10 cellular contexts compared by ENCODE assay signal in the genomic region with DNA sequence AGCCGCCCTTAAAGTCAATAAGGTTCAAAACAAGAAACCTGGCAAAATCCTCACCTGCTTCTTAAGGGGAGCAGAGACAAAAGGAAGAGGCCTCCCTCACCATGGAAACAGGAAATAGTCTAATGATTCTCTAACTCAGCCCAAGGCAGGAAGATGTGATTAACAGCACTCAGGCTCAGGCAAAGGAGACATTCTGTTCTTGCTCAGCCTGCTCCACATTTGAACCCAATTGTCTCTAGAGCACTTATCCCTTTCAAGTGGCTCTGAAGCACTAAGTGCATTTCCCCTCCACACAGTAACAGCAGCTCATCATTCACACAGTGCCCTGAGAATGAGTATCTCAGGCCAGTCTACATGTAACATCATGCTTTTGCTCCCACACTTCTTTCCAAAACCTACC.
DNase-seq lines count a peak whose midpoint lies in the region; ATAC-seq and TF ChIP-seq lines count a peak whose summit lies in the region.
"Had no signal": no experiment of that assay in that cellular context is flagged by ENCODE, and none has a peak within 500 bp of the region (broad histone marks: within the 10 kb centered on the region; RNA-seq: fewer than 3 reads in every experiment).

No MANE protein-coding gene starts in this region.

- H3K36me3 ChIP-seq in muscle layer of duodenum (ENCODE audit: control insufficient read depth in 1 of 2, insufficient read depth in 2 of 2, low read length in 2 of 2) (peaks cover 66 to 68% of the 10 kb centered on the region in 2 donors), smooth muscle cell (ENCODE audit: low read depth) (no peaks in the 10 kb centered on the region)

- no peak overlapping the region for H3K9ac ChIP-seq in smooth muscle cell (ENCODE audit: low read depth)

- no peak overlapping the region for H3K4me2 ChIP-seq in smooth muscle cell

- H4K20me1 ChIP-seq in smooth muscle cell (ENCODE audit: low read depth): no peaks in the 10 kb centered on the region

- H3K4me3 ChIP-seq in muscle layer of duodenum (ENCODE audit: low read depth in 1 of 2, low read length in 2 of 2) (no peak overlapping the region), smooth muscle cell (no peak overlapping the region)

- WGBS in smooth muscle cell (ENCODE audit: low lambda C conversion rate): 100% methylated on average over 1 of the region's 1 CpG

- no peaks in the 10 kb centered on the region for H3K9me3 Mint-ChIP-seq in activated CD8-positive, alpha-beta T cell treated with anti-CD3 and anti-CD28 coated beads for 36 hours
- H3K9me3 Mint-ChIP-seq in CD14-positive monocyte: peaks cover 0 to 1% (median 0%) of the 10 kb centered on the region in 7 donors

- H3K4me1 Mint-ChIP-seq in activated CD8-positive, alpha-beta T cell treated with anti-CD3 and anti-CD28 coated beads for 36 hours (ENCODE audit: low read depth): peaks cover 5% of the 10 kb centered on the region
- H3K4me1 Mint-ChIP-seq in CD14-positive monocyte: peaks cover 34% of the 10 kb centered on the region

- no peaks in the 10 kb centered on the region for H3K79me2 ChIP-seq in smooth muscle cell (ENCODE audit: low read depth)

- no peak overlapping the region for H3K4me3 Mint-ChIP-seq in activated CD8-positive, alpha-beta T cell treated with anti-CD3 and anti-CD28 coated beads for 36 hours
- no peak overlapping the region for H3K4me3 Mint-ChIP-seq in CD14-positive monocyte

- peak overlapping the region; percentile 57 for H3K27ac ChIP-seq in muscle layer of duodenum (ENCODE audit: low read length)
- H3K27ac ChIP-seq in smooth muscle cell (ENCODE audit: low read depth): no peak overlapping the region

- CTCF ChIA-PET in activated CD8-positive, alpha-beta T cell treated with anti-CD3 and anti-CD28 coated beads for 36 hours (lab: Charles Lee): no interaction called here

- no peaks in the 10 kb centered on the region for H3K36me3 Mint-ChIP-seq in activated CD8-positive, alpha-beta T cell treated with anti-CD3 and anti-CD28 coated beads for 36 hours (ENCODE audit: low read depth)
- peaks cover 71 to 91% of the 10 kb centered on the region in 2 donors for H3K36me3 Mint-ChIP-seq in CD14-positive monocyte

- ATAC-seq in HG02981 (IDR thresholded peaks at IDR 0.05; ENCODE audit: unreplicated experiment) (peak; percentile 67), sciatic nerve (no peak)
- ATAC-seq in activated CD8-positive, alpha-beta T cell treated with anti-CD3 and anti-CD28 coated beads for 36 hours: peak; percentile 17
- ATAC-seq: Panc1 had no signal

- H3K4me1 ChIP-seq in muscle layer of duodenum (ENCODE audit: control insufficient read depth in 1 of 2, insufficient read depth in 2 of 2, low read length in 2 of 2) (peaks cover 6 to 12% of the 10 kb centered on the region in 2 donors), smooth muscle cell (ENCODE audit: low read depth) (no peaks in the 10 kb centered on the region)

- intact Hi-C loops in activated CD8-positive, alpha-beta T cell treated with anti-CD3 and anti-CD28 coated beads for 36 hours (cut with micrococcal nuclease): no loop called here
- intact Hi-C loops in sciatic nerve (cut with DNase I) (no loop called here), CD14-positive monocyte (cut with micrococcal nuclease) (no loop called here)

- DNase-seq in NCI-H1436 (lab: John Stamatoyannopoulos, UW): peak; percentile 91
- no peak for DNase-seq in activated CD8-positive, alpha-beta T cell treated with anti-CD3 and anti-CD28 coated beads for 36 hours
- no peak for DNase-seq in sciatic nerve (ENCODE audit: low spot score)
- DNase-seq in smooth muscle cell (lab: John Stamatoyannopoulos, UW; ENCODE audit: unreplicated experiment): no peak
- DNase-seq in CD14-positive monocyte (ENCODE audit: low spot score): no peak
- no peak for DNase-seq in NCI-H146 (lab: John Stamatoyannopoulos, UW)
- DNase-seq: activated T-cell treated with anti-CD3 and anti-CD28 coated beads, Interleukin-2, amount 50 U/mL, for 1 hour had no signal

- H3K27ac Mint-ChIP-seq in activated CD8-positive, alpha-beta T cell treated with anti-CD3 and anti-CD28 coated beads for 36 hours: no peak overlapping the region
- H3K27ac Mint-ChIP-seq in CD14-positive monocyte: peak overlapping the region in 3 of 7 donors; percentile 58 to 83 (median 79)

- H3K9me3 ChIP-seq in muscle layer of duodenum (ENCODE audit: control insufficient read depth in 1 of 2, low read length in 2 of 2) (no peaks in the 10 kb centered on the region), smooth muscle cell (replicated peaks; ENCODE audit: low read depth) (no peaks in the 10 kb centered on the region)

- H2AFZ ChIP-seq in smooth muscle cell (ENCODE audit: low read depth): no peak overlapping the region

- POLR2A ChIA-PET in activated CD8-positive, alpha-beta T cell treated with anti-CD3 and anti-CD28 coated beads for 36 hours (lab: Charles Lee): no interaction called here

- H3K27me3 ChIP-seq in muscle layer of duodenum (ENCODE audit: low read depth, low read length): no peaks in the 10 kb centered on the region
- H3K27me3 ChIP-seq in smooth muscle cell (ENCODE audit: low read depth): no peaks in the 10 kb centered on the region

- H3F3A ChIP-seq in smooth muscle cell (ENCODE audit: low read depth): no peaks in the 10 kb centered on the region

- no peaks in the 10 kb centered on the region for H3K27me3 Mint-ChIP-seq in activated CD8-positive, alpha-beta T cell treated with anti-CD3 and anti-CD28 coated beads for 36 hours
- H3K27me3 Mint-ChIP-seq in CD14-positive monocyte (ENCODE audit: low read depth in 3 of 3): no peaks in the 10 kb centered on the region

- no peak for TF ChIP-seq CTCF in activated CD8-positive, alpha-beta T cell treated with anti-CD3 and anti-CD28 coated beads for 36 hours (IDR thresholded peaks at IDR 0.05)
- no peak for TF ChIP-seq CTCF in smooth muscle cell (IDR thresholded peaks at IDR 0.05; ENCODE audit: borderline replicate concordance, insufficient read depth, poor library complexity, severe bottlenecking)
- TF ChIP-seq CTCF in CD14-positive monocyte (IDR thresholded peaks at IDR 0.05): no peak
